In the genomic region with DNA sequence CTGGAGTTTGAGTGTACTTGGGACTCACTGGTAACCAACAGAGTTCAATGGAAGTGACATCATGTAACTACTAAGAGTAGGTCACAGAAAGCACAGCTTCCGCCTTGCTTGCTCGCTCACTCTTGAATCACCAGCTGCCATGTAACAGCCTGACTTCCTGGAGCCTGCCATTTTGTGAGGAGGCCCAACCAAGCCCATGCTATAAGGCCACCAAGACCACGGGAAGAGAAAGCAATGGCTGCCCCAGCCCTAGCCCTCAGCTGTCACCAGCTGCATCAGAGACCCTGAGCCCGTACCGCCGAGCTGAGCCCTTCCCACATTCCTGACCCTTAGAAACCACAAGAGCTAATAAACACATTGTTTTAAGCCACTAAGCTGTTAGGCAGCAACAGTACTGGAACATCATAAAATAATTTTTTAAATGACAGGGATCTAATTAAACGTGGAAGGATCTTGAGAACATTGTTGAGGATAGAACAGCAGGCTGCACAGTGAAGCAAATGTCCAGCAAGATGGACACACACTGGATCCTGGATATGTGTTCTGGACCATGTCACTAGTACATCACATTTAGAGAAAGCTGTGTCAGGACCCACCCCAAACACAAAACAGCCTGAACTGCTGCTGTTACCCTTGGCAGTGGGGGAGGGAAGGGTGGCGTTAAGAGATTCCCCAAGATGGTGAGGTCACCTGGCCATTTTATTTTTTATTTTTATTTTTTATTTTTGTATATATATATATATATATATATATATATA, we compare ENCODE assay signal across 17 cellular contexts. TPM values are rescaled to one million over a fixed set of nuclear protein-coding genes. Genes with fewer than 3 reads are reported as not detected.
DNase-seq lines count a peak whose midpoint lies in the region; ATAC-seq, FAIRE-seq and TF ChIP-seq lines count a peak whose summit lies in the region.
"Had no signal": no experiment of that assay in that cellular context is flagged by ENCODE, and none has a peak within 500 bp of the region (broad histone marks: within the 10 kb centered on the region; RNA-seq: fewer than 3 reads in every experiment).

No MANE protein-coding gene starts in this region.

- peaks cover 29% of the 10 kb centered on the region for H3K36me3 Mint-ChIP-seq in WTC11

- TF ChIP-seq CTCF in WTC11 (IDR thresholded peaks at IDR 0.05): no peak

- 91% methylated on average over 4 of the region's 8 CpGs for WGBS in mesenchymal stem cell

- no peak overlapping the region for H3K4ac ChIP-seq in mesenchymal stem cell (ENCODE audit: low read depth in 1 of 2, low read length in 2 of 2)

- no peak overlapping the region for H3K23ac ChIP-seq in mesenchymal stem cell (ENCODE audit: low read length in 2 of 2)

- no peak for FAIRE-seq in GM19239 (lab: Jason Lieb, UNC)
- FAIRE-seq: H54 had no signal

- no peak overlapping the region for H2BK15ac ChIP-seq in mesenchymal stem cell (ENCODE audit: low read depth, poor library complexity, severe bottlenecking)

- H3K36me3 ChIP-seq in H7 (replicated peaks; ENCODE audit: control insufficient read depth, insufficient read depth, low read length): peaks cover 8% of the 10 kb centered on the region
- H3K36me3 ChIP-seq in mesenchymal stem cell (ENCODE audit: control insufficient read depth in 1 of 2, insufficient read depth in 2 of 2, low read depth in 1 of 2, low read length in 2 of 2): peaks cover 36 to 38% of the 10 kb centered on the region in 2 experiments

- POLR2A ChIA-PET in WTC11 (lab: Charles Lee): no interaction called here

- H3K27ac ChIP-seq in mesenchymal stem cell (ENCODE audit: low read length, poor library complexity, severe bottlenecking): no peak overlapping the region

- H2AFZ ChIP-seq in mesenchymal stem cell (ENCODE audit: low read depth, low read length): no peak overlapping the region

- H3K18ac ChIP-seq in mesenchymal stem cell (ENCODE audit: low read depth in 1 of 2, low read length in 2 of 2): no peak overlapping the region

- DNase-seq in EH (ENCODE audit: low read depth) (peak; percentile 12), H7 (peak; percentile 8), WTC11 (ENCODE audit: low spot score) (no peak), mesenchymal stem cell (peak; percentile 25), GM19239 (ENCODE audit: insufficient read length, low spot score) (no peak)
- DNase-seq: activated effector memory CD4-positive, alpha-beta T cell treated with Interleukin-2 at 50 U/mL for 16 hours; Calu3; effector CD8-positive, alpha-beta T cell; GDM1; NCI-H187; nucleus accumbens; Right ventricle myocardium superior; stimulated activated CD4-positive, alpha-beta T cell treated with anti-CD3 and anti-CD28 coated beads, Interleukin-4, amount 100 ng/mL, for 24 hours had no signal

- no peaks in the 10 kb centered on the region; the same call in 1 of the 2 replicates for H3K27me3 Mint-ChIP-seq in WTC11 (ENCODE audit: low read depth)
- H3K27me3 Mint-ChIP-seq: B cell had no signal

- H3K27ac Mint-ChIP-seq in WTC11: peak overlapping the region; percentile 58
- H3K27ac Mint-ChIP-seq: B cell had no signal

- H3K9me3 ChIP-seq in mesenchymal stem cell (ENCODE audit: control insufficient read depth, low read length): peaks cover 6% of the 10 kb centered on the region

- ATAC-seq in WTC11 (no peak), GM21529 (IDR thresholded peaks at IDR 0.05; ENCODE audit: unreplicated experiment) (no peak), HG02642 (IDR thresholded peaks at IDR 0.05; ENCODE audit: poor library complexity, unreplicated experiment) (no peak)

- no peak overlapping the region for H2BK120ac ChIP-seq in mesenchymal stem cell (ENCODE audit: low read depth, low read length)

- no peak overlapping the region for H2BK12ac ChIP-seq in mesenchymal stem cell (ENCODE audit: low read length in 2 of 2)

- H3K4me1 Mint-ChIP-seq in WTC11: peaks cover 16% of the 10 kb centered on the region
- H3K4me1 Mint-ChIP-seq: B cell had no signal

- H3K4me2 ChIP-seq in mesenchymal stem cell (ENCODE audit: low read length, poor library complexity, severe bottlenecking): no peak overlapping the region

- no peak overlapping the region for H2AK5ac ChIP-seq in mesenchymal stem cell (ENCODE audit: low read length, severe bottlenecking)

- peak overlapping the region; percentile 47 for H4K8ac ChIP-seq in mesenchymal stem cell (ENCODE audit: low read length)

- H3K9me3 Mint-ChIP-seq in WTC11: 0 out of 2 replicates have a peak, but pooled peaks cover 6% of the 10 kb centered on the region

- H3K4me1 ChIP-seq in mesenchymal stem cell (ENCODE audit: control insufficient read depth, insufficient read depth, low read depth, low read length): peaks cover 12% of the 10 kb centered on the region

- no peak overlapping the region for H4K91ac ChIP-seq in mesenchymal stem cell (ENCODE audit: low read length)

- CTCF ChIA-PET in WTC11 (lab: Charles Lee): interaction anchor here (0.6 to 1.5 kb wide), 5 partner anchors 18 to 131 kb away, joined by 3 to 6 read pairs (median 4); no protein-coding TSS in a partner anchor

- H3K27me3 ChIP-seq in H7 (ENCODE audit: control insufficient read depth, insufficient read depth, low read length) (no peaks in the 10 kb centered on the region), mesenchymal stem cell (ENCODE audit: control insufficient read depth in 1 of 2, insufficient read depth in 1 of 2, low read length in 2 of 2) (no peaks in the 10 kb centered on the region)

- no peak overlapping the region for H3K4me3 Mint-ChIP-seq in WTC11
- H3K4me3 Mint-ChIP-seq: B cell had no signal

- no peak overlapping the region for H3K9ac ChIP-seq in mesenchymal stem cell (ENCODE audit: low read length)

- H3K79me1 ChIP-seq in mesenchymal stem cell (replicated peaks; ENCODE audit: low read length, poor library complexity, severe bottlenecking): peaks cover 7% of the 10 kb centered on the region

- H3K4me3 ChIP-seq in H7 (ENCODE audit: insufficient read depth, low read depth, low read length): no peak overlapping the region
- no peak overlapping the region for H3K4me3 ChIP-seq in mesenchymal stem cell (ENCODE audit: insufficient read depth in 1 of 2, low read depth in 1 of 2, low read length in 2 of 2)

- H2BK5ac ChIP-seq in mesenchymal stem cell (ENCODE audit: low read depth, low read length, poor library complexity, severe bottlenecking): no peak overlapping the region

- H3K14ac ChIP-seq in mesenchymal stem cell (ENCODE audit: low read length in 2 of 2): no peak overlapping the region

TF ChIP-seq in WTC11, 78 proteins besides CTCF, POLR2A, EP300 and RAD21 (continues in another document):
- TF ChIP-seq ZNF425 (CRISPR knock-in tag; conservative IDR thresholded peaks at IDR 0.05) (no peak), ZBTB43 (CRISPR knock-in tag; IDR thresholded peaks at IDR 0.05) (no peak), GABPB1 (CRISPR knock-in tag; IDR thresholded peaks at IDR 0.05) (no peak), CREB1 (CRISPR knock-in tag; IDR thresholded peaks at IDR 0.05) (no peak)
- TF ChIP-seq, protein P1, sequence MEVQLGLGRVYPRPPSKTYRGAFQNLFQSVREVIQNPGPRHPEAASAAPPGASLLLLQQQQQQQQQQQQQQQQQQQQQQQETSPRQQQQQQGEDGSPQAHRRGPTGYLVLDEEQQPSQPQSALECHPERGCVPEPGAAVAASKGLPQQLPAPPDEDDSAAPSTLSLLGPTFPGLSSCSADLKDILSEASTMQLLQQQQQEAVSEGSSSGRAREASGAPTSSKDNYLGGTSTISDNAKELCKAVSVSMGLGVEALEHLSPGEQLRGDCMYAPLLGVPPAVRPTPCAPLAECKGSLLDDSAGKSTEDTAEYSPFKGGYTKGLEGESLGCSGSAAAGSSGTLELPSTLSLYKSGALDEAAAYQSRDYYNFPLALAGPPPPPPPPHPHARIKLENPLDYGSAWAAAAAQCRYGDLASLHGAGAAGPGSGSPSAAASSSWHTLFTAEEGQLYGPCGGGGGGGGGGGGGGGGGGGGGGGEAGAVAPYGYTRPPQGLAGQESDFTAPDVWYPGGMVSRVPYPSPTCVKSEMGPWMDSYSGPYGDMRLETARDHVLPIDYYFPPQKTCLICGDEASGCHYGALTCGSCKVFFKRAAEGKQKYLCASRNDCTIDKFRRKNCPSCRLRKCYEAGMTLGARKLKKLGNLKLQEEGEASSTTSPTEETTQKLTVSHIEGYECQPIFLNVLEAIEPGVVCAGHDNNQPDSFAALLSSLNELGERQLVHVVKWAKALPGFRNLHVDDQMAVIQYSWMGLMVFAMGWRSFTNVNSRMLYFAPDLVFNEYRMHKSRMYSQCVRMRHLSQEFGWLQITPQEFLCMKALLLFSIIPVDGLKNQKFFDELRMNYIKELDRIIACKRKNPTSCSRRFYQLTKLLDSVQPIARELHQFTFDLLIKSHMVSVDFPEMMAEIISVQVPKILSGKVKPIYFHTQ (CRISPR knock-in tag; IDR thresholded peaks at IDR 0.05): no peak

RNA-seq across cellular contexts. Expression of gene LDLR, which starts 21.7 kb away (rescaled TPM):
- 144 and 158 TPM in 2 replicates for total RNA-seq in H7 (2014; rRNA removed; shearing (Covaris generic))
- 93.5 to 98.9 TPM (median 97.8 TPM) in 3 replicates for total RNA-seq in WTC11 (2021)
- polyA plus RNA-seq in mesenchymal stem cell (2013, experiment 1 of 2): 248 TPM
- polyA plus RNA-seq in mesenchymal stem cell (2013, experiment 2 of 2): 236 TPM

Comparison
In these comparisons a context has a peak if more than half of its experiments do, and no peak if none do; other contexts are left out.
1. DNase-seq: peak in EH (single experiment), H7 (single experiment) and mesenchymal stem cell (single experiment); none in WTC11 (single experiment) and GM19239 (single experiment).